Comparison of ENCODE assay signal across 1 cellular context in the genomic region with DNA sequence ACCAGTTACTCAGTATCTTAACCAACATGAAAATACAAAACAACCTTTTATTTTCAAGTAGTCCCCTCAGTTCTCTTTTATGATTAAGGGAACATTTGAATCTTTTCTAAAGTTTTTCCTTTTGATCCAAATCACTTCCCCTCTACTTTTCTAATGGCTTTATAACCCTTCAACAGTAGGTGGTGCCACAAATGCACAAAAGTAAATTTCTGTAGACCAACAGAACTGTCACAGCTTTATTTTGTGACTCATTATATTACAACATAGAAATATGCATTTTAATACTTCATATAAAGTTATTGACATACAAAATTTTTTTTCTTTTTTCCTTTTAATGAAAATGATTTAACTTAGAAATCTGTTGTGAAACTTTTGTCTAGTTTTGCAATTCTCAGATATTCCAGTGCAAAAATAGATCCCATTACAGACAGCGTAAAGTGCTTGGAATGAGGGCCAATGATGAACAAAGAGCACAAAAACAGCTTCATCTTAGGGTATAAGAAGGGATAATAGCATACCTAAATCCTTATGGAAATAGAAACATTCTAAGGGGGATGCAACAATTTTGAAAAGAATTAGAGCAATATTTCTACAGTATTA.
TF ChIP-seq lines count a peak whose summit lies in the region.

No MANE protein-coding gene starts in this region.

TF ChIP-seq in K562, 482 proteins besides CTCF, POLR2A, EP300 and RAD21:
- 0 out of 2 replicates have a peak, but pooled peaks have one; percentile 55 for TF ChIP-seq ARID3A (IDR thresholded peaks at IDR 0.05; ENCODE audit: borderline replicate concordance, low read depth, low read length)
- peak; percentile 70 for TF ChIP-seq DEAF1 (CRISPR knock-in tag; IDR thresholded peaks at IDR 0.05)
- peak; percentile 46; the same call in 1 of the 2 replicates for TF ChIP-seq SPI1 (IDR thresholded peaks at IDR 0.05; ENCODE audit: borderline replicate concordance, low read depth, low read length)
- TF ChIP-seq CEBPB (tag; IDR thresholded peaks at IDR 0.05): peak; percentile 29; the same call in 1 of the 2 replicates
- TF ChIP-seq, protein P1, sequence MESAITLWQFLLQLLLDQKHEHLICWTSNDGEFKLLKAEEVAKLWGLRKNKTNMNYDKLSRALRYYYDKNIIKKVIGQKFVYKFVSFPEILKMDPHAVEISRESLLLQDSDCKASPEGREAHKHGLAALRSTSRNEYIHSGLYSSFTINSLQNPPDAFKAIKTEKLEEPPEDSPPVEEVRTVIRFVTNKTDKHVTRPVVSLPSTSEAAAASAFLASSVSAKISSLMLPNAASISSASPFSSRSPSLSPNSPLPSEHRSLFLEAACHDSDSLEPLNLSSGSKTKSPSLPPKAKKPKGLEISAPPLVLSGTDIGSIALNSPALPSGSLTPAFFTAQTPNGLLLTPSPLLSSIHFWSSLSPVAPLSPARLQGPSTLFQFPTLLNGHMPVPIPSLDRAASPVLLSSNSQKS (CRISPR knock-in tag; IDR thresholded peaks at IDR 0.05): no peak
TF ChIP-seq in K562: peak in this region for 4.
